In the genomic region with DNA sequence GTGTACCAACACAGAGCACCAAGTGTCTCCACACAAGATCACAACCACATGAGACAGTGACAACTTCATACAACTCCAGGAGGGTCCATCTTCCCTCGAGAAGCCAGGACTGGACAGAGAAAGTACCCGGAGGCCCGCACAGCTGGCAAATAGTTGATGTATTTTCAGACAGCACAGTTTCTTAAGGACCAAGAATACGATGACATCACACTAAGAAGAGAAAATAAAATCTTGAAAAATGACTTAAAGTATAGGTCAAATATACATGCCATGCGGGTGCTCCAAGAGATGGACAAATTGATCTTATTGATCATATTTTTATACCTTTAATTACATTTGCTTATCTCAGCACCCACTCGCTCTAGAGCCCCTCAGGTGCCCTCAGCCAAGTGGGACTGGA, we compare ENCODE assay signal across 38 cellular contexts.
"Had no signal": no experiment of that assay in that cellular context is flagged by ENCODE, and none has a peak within 500 bp of the region (broad histone marks: within the 10 kb centered on the region; RNA-seq: fewer than 3 reads in every experiment).

No MANE protein-coding gene starts in this region.

- H3K4me3 Mint-ChIP-seq: activated naive CD4-positive, alpha-beta T cell treated with anti-CD3 and anti-CD28 coated beads for 36 hours; activated naive CD4-positive, alpha-beta T cell treated with anti-CD3 and anti-CD28 coated beads, Interleukin-2, amount 10 ng/mL, durations not matched to agents 7 days and 5 days; activated naive CD4-positive, alpha-beta T cell treated with anti-CD3 and anti-CD28 coated beads, Interleukin-2, amount 50 U/mL, for 24 hours; activated naive CD8-positive, alpha-beta T cell; activated naive CD8-positive, alpha-beta T cell treated with anti-CD3 and anti-CD28 coated beads for 36 hours; activated naive CD8-positive, alpha-beta T cell treated with anti-CD3 and anti-CD28 coated beads, Interleukin-2, amount 10 ng/mL, durations not matched to agents 7 days and 5 days; activated naive CD8-positive, alpha-beta T cell treated with anti-CD3 and anti-CD28 coated beads, Interleukin-2, amount 50 U/mL, for 24 hours; activated T-cell treated with anti-CD3 and anti-CD28 coated beads, Interleukin-2, amount 50 U/mL, for 24 hours; activated T-cell treated with anti-CD3 and anti-CD28 coated beads, Interleukin-2, amount 50 U/mL, for 72 hours; activated T-helper 1 cell treated with anti-CD3 and anti-CD28 coated beads, Interleukin-12 subunit alpha, Interleukin-12 subunit beta, Interleukin-2, Interleukin-4 antibody, amounts not matched to agents 30 ng/mL and 10 ng/mL and 1 ng/mL, durations not matched to agents 14 hours and 24 hours and 36 hours; activated T-helper 17 cell treated with anti-CD3 and anti-CD28 coated beads, Interleukin-2, amount 50 U/mL, for 72 hours; brain; central memory CD8-positive, alpha-beta T cell had no signal

- H3K27ac ChIP-seq: adrenal gland, ascending aorta, body of pancreas, brain microvascular endothelial cell, breast epithelium, cardiac muscle cell had no signal

- H3K4me1 ChIP-seq: adrenal gland, ascending aorta, body of pancreas, breast epithelium had no signal

- DNase-seq: activated effector memory CD4-positive, alpha-beta T cell treated with anti-CD3 and anti-CD28 coated beads, Interleukin-2, amount 50 U/mL, for 16 hours; activated effector memory CD4-positive, alpha-beta T cell treated with Interleukin-2 at 50 U/mL for 16 hours; activated gamma-delta T cell; activated gamma-delta T cell treated with Interleukin-2 at 50 U/mL for 16 hours; activated naive CD4-positive, alpha-beta T cell; activated naive CD4-positive, alpha-beta T cell treated with anti-CD3 and anti-CD28 coated beads for 36 hours; activated naive CD4-positive, alpha-beta T cell treated with anti-CD3 and anti-CD28 coated beads, Interleukin-2, amount 10 ng/mL, durations not matched to agents 7 days and 5 days; activated naive CD4-positive, alpha-beta T cell treated with anti-CD3 and anti-CD28 coated beads, Interleukin-2, amount 50 U/mL, for 16 hours; activated naive CD4-positive, alpha-beta T cell treated with Interleukin-2 at 50 U/mL for 16 hours; activated naive CD8-positive, alpha-beta T cell treated with anti-CD3 and anti-CD28 coated beads for 36 hours; activated naive CD8-positive, alpha-beta T cell treated with anti-CD3 and anti-CD28 coated beads, Interleukin-2, amount 10 ng/mL, durations not matched to agents 7 days and 5 days; activated naive CD8-positive, alpha-beta T cell treated with anti-CD3 and anti-CD28 coated beads, Interleukin-2, amount 50 U/mL, for 24 hours; activated T-cell treated with anti-CD3 and anti-CD28 coated beads for 4 hours; activated T-cell treated with anti-CD3 and anti-CD28 coated beads, Interleukin-2, amount 50 U/mL, for 1 hour; activated T-cell treated with anti-CD3 and anti-CD28 coated beads, Interleukin-2, amount 50 U/mL, for 24 hours; activated T-cell treated with anti-CD3 and anti-CD28 coated beads, Interleukin-2, amount 50 U/mL, for 48 hours; activated T-cell treated with anti-CD3 and anti-CD28 coated beads, Interleukin-2, amount 50 U/mL, for 72 hours; adrenal gland; amniotic stem cell; amygdala; anterior cingulate cortex; aorta; body of pancreas; brain microvascular endothelial cell; caudate nucleus; central memory CD4-positive, alpha-beta T cell; cerebellar nuclear complex had no signal

- H3K4me3 ChIP-seq: adrenal gland, ascending aorta, body of pancreas, breast epithelium, cardiac muscle cell had no signal

- H3K36me3 Mint-ChIP-seq: activated naive CD8-positive, alpha-beta T cell treated with anti-CD3 and anti-CD28 coated beads for 36 hours had no signal

- H3K27ac Mint-ChIP-seq: activated naive CD4-positive, alpha-beta T cell treated with anti-CD3 and anti-CD28 coated beads for 36 hours; activated naive CD4-positive, alpha-beta T cell treated with anti-CD3 and anti-CD28 coated beads, Interleukin-2, amount 10 ng/mL, durations not matched to agents 7 days and 5 days; activated naive CD4-positive, alpha-beta T cell treated with anti-CD3 and anti-CD28 coated beads, Interleukin-2, amount 50 U/mL, for 24 hours; activated naive CD4-positive, alpha-beta T cell treated with anti-CD3 and anti-CD28 coated beads, Interleukin-2, amount 50 U/mL, for 72 hours; activated naive CD8-positive, alpha-beta T cell; activated naive CD8-positive, alpha-beta T cell treated with anti-CD3 and anti-CD28 coated beads for 36 hours; activated naive CD8-positive, alpha-beta T cell treated with anti-CD3 and anti-CD28 coated beads, Interleukin-2, amount 10 ng/mL, durations not matched to agents 7 days and 5 days; activated naive CD8-positive, alpha-beta T cell treated with anti-CD3 and anti-CD28 coated beads, Interleukin-2, amount 50 U/mL, for 24 hours; activated T-cell treated with anti-CD3 and anti-CD28 coated beads, Interleukin-2, amount 50 U/mL, for 24 hours; activated T-cell treated with anti-CD3 and anti-CD28 coated beads, Interleukin-2, amount 50 U/mL, for 72 hours; activated T-helper 1 cell treated with anti-CD3 and anti-CD28 coated beads, Interleukin-12 subunit alpha, Interleukin-12 subunit beta, Interleukin-2, Interleukin-4 antibody, amounts not matched to agents 30 ng/mL and 10 ng/mL and 1 ng/mL, durations not matched to agents 14 hours and 24 hours and 36 hours; activated T-helper 17 cell treated with anti-CD3 and anti-CD28 coated beads, Interleukin-2, amount 50 U/mL, for 72 hours; activated T-helper 2 cell treated with anti-CD3 and anti-CD28 coated beads, Interferon-gamma antibody, Interleukin-2, Interleukin-4, amounts not matched to agents 10 μg/mL and 5 μg/mL and 100 μg/mL, durations not matched to agents 14 hours and 24 hours and 36 hours; brain had no signal

- ATAC-seq: activated naive CD4-positive, alpha-beta T cell treated with anti-CD3 and anti-CD28 coated beads, Interleukin-2, amount 50 U/mL, for 72 hours; activated naive CD8-positive, alpha-beta T cell treated with anti-CD3 and anti-CD28 coated beads, Interleukin-2, amount 50 U/mL, for 24 hours; activated T-cell treated with anti-CD3 and anti-CD28 coated beads, Interleukin-2, amount 50 U/mL, for 72 hours; activated T-helper 17 cell treated with anti-CD3 and anti-CD28 coated beads, Interleukin-2, amount 50 U/mL, for 72 hours; body of pancreas had no signal

- H3K36me3 ChIP-seq: adrenal gland, ascending aorta, brain microvascular endothelial cell, breast epithelium, cardiac muscle cell had no signal

- H3K4me1 Mint-ChIP-seq: activated naive CD4-positive, alpha-beta T cell treated with anti-CD3 and anti-CD28 coated beads, Interleukin-2, amount 10 ng/mL, durations not matched to agents 7 days and 5 days; activated naive CD4-positive, alpha-beta T cell treated with anti-CD3 and anti-CD28 coated beads, Interleukin-2, amount 50 U/mL, for 24 hours; activated naive CD8-positive, alpha-beta T cell treated with anti-CD3 and anti-CD28 coated beads for 36 hours; activated naive CD8-positive, alpha-beta T cell treated with anti-CD3 and anti-CD28 coated beads, Interleukin-2, amount 10 ng/mL, durations not matched to agents 7 days and 5 days; activated naive CD8-positive, alpha-beta T cell treated with anti-CD3 and anti-CD28 coated beads, Interleukin-2, amount 50 U/mL, for 24 hours; activated T-helper 17 cell treated with anti-CD3 and anti-CD28 coated beads, Interleukin-2, amount 50 U/mL, for 72 hours; brain; central memory CD8-positive, alpha-beta T cell had no signal

- H3K27me3 ChIP-seq: adrenal gland, ascending aorta, body of pancreas, brain microvascular endothelial cell, breast epithelium, cardiac muscle cell had no signal

- H3K27me3 Mint-ChIP-seq: activated naive CD4-positive, alpha-beta T cell treated with anti-CD3 and anti-CD28 coated beads, Interleukin-2, amount 50 U/mL, for 24 hours; activated naive CD8-positive, alpha-beta T cell; activated naive CD8-positive, alpha-beta T cell treated with anti-CD3 and anti-CD28 coated beads for 36 hours; activated naive CD8-positive, alpha-beta T cell treated with anti-CD3 and anti-CD28 coated beads, Interleukin-2, amount 50 U/mL, for 24 hours; activated T-cell treated with anti-CD3 and anti-CD28 coated beads, Interleukin-2, amount 50 U/mL, for 24 hours; activated T-helper 17 cell treated with anti-CD3 and anti-CD28 coated beads, Interleukin-2, amount 50 U/mL, for 72 hours; brain; central memory CD8-positive, alpha-beta T cell had no signal
